19 cellular contexts compared by ENCODE assay signal in the genomic region with DNA sequence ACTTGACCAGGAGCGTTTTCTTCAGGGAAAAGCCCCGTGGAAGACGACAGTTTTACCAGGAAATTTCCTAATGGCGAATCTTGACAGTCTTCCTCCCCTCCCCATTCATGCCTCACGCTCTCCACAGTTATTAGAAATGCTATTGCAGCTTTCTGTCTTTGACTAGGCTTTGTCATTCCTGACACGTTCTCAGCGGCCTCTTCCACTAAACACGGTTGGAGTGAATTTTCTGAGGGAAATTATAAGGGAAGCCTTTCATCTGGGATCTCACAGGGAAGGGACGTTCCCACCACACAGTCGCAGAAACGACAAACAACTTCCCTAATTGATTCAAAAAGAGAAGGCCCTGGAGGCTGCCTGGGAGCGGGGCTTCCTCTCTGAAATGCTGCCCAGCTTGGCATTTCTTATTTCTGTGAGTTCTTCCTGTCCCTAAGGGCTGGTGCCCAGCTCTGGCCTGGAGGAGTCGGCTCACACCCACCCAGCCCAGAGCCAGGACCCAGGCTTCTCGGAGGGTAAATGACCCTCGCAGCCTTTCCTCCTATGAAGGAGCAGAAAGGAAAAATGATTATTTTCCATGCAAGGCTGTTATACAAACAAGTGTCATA.
"Had no signal": no experiment of that assay in that cellular context is flagged by ENCODE, and none has a peak within 500 bp of the region (broad histone marks: within the 10 kb centered on the region; RNA-seq: fewer than 3 reads in every experiment).

No MANE protein-coding gene starts in this region.

- DNase-seq: colonic mucosa; dermis blood vessel endothelial cell; effector CD4-positive, alpha-beta T cell; endodermal cell; erythroblast; foreskin keratinocyte; kidney; left cardiac atrium; left ventricle myocardium inferior; lower lobe of right lung; occipital lobe; right cardiac atrium; small intestine; stimulated activated CD4-positive, alpha-beta T cell treated with anti-CD3 and anti-CD28 coated beads, Interleukin-12 subunit alpha, Interleukin-12 subunit beta, amount 100 ng/mL, for 4 hours; stimulated activated naive CD4-positive, alpha-beta T cell; stomach; trophoblast cell had no signal

- ATAC-seq: foreskin keratinocyte; left cardiac atrium; lower lobe of right lung; natural killer cell treated with Interleukin-12 subunit alpha and Interleukin-12 subunit beta and Interleukin-15 and Interleukin-18, amount 100 ng/mL, for 72 hours; right cardiac atrium had no signal

- FAIRE-seq: endothelial cell of umbilical vein, kidney, small intestine had no signal
